19 cellular contexts compared by ENCODE assay signal in the genomic region with DNA sequence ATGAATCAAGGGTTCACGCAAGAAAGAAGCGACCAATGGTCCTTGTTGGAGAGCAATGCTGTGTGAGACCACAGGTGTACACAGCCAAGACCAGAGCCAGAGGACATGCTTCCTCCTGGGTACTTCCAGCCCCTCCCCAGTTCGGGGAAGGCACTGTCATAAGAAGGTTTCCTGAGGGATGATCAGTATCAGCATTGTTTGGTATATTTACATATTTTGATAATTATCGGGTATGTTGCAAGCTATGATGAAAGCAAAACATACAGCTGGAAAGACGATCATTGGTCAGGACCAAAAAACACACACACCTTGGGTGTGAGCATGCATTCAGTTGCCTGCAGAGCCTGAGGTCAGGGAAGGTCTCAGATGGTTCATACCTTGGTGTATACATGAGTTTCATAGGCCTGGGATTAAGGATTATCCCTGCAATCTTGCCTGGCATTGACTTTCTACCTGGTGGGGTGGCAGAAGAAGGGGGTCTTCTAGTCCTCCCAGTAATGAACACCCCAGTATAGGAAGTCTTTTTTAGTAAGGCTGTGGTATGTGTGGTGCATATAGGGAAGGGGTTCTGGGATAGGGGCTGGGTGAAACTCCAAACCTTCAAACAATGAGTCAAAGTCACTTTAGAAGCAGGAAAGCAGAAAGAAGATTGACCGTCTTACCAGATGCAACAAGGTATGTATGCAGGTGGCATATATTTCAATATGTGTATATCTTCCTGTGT. TPM values are rescaled to one million over a fixed set of nuclear protein-coding genes. Genes with fewer than 3 reads are reported as not detected.
DNase-seq lines count a peak whose midpoint lies in the region; ATAC-seq and TF ChIP-seq lines count a peak whose summit lies in the region.
"Had no signal": no experiment of that assay in that cellular context is flagged by ENCODE, and none has a peak within 500 bp of the region (broad histone marks: within the 10 kb centered on the region; RNA-seq: fewer than 3 reads in every experiment).

No MANE protein-coding gene starts in this region.

- H3K4me1 ChIP-seq in parathyroid adenoma = peaks cover 19% of the 10 kb centered on the region
- H3K4me1 ChIP-seq: A549, HAP-1 had no signal

- H3K36me3 ChIP-seq in parathyroid adenoma (ENCODE audit: control insufficient read depth, insufficient read depth, low read length) = no peaks in the 10 kb centered on the region
- H3K36me3 ChIP-seq: HAP-1 had no signal

- peak overlapping the region; percentile 44 for H3K4me3 Mint-ChIP-seq in Calu3 (ENCODE audit: low read depth, unreplicated experiment)
- H3K4me3 Mint-ChIP-seq in activated CD4-positive, alpha-beta memory T cell treated with anti-CD3 and anti-CD28 coated beads for 36 hours = no peak overlapping the region
- H3K4me3 Mint-ChIP-seq: B cell, GM23338 had no signal

- peak; percentile 50 for ATAC-seq in esophagus mucosa
- ATAC-seq in stimulated activated naive CD8-positive, alpha-beta T cell treated with anti-CD3 and anti-CD28 coated beads, Interleukin-15, Interleukin-2, amounts not matched to agents 100 U/mL and 50 U/mL, for 24 hours = no peak
- ATAC-seq: GM23338, Right ventricle myocardium inferior had no signal

- H3K9me3 ChIP-seq in parathyroid adenoma (ENCODE audit: control insufficient read depth, low read length) = no peaks in the 10 kb centered on the region
- H3K9me3 ChIP-seq: A549, HAP-1 had no signal

- H3K27me3 Mint-ChIP-seq in Calu3 (ENCODE audit: unreplicated experiment) = no peaks in the 10 kb centered on the region
- H3K27me3 Mint-ChIP-seq in activated CD4-positive, alpha-beta memory T cell treated with anti-CD3 and anti-CD28 coated beads for 36 hours = peaks cover 16% of the 10 kb centered on the region

- H3K4me3 ChIP-seq in parathyroid adenoma (ENCODE audit: low read depth, low read length) = no peak overlapping the region
- H3K4me3 ChIP-seq: A549, GM23338, HAP-1 had no signal

- H3K27ac ChIP-seq in parathyroid adenoma = no peak overlapping the region
- H3K27ac ChIP-seq: A549 had no signal

- BruUV-seq in Calu3 (replicated peaks; lab: Mats Ljungman, UMichigan) = no TSS peak

- CTCF ChIA-PET in Calu3 (lab: Charles Lee) = interaction anchor here (0.6 kb wide), 1 partner anchor 108 kb away, joined by 4 read pairs; no protein-coding TSS in a partner anchor
- CTCF ChIA-PET in activated CD4-positive, alpha-beta memory T cell treated with anti-CD3 and anti-CD28 coated beads for 36 hours (lab: Charles Lee) = no interaction called here

- no peaks in the 10 kb centered on the region for H3K27me3 ChIP-seq in parathyroid adenoma (ENCODE audit: control insufficient read depth, insufficient read depth, low read length)

- H2AFZ ChIP-seq in parathyroid adenoma = peak overlapping the region; percentile 35
- H2AFZ ChIP-seq: GM23338 had no signal

- intact Hi-C loops in Calu3 (cut with micrococcal nuclease; ENCODE audit: unreplicated experiment) = loop anchor here (2.0 kb wide), 1 partner anchor 46 kb away; no protein-coding TSS in a partner anchor
- intact Hi-C loops in activated CD4-positive, alpha-beta memory T cell treated with anti-CD3 and anti-CD28 coated beads for 36 hours (cut with micrococcal nuclease) = no loop called here

- H3K9ac ChIP-seq in parathyroid adenoma = no peak overlapping the region

- no peaks in the 10 kb centered on the region for H3K9me3 Mint-ChIP-seq in Calu3 (ENCODE audit: low read depth, unreplicated experiment)
- no peaks in the 10 kb centered on the region for H3K9me3 Mint-ChIP-seq in activated CD4-positive, alpha-beta memory T cell treated with anti-CD3 and anti-CD28 coated beads for 36 hours
- H3K9me3 Mint-ChIP-seq: GM23338 had no signal

- H3K4me1 Mint-ChIP-seq in Calu3 (ENCODE audit: low read depth, unreplicated experiment) = peaks cover 26% of the 10 kb centered on the region
- peaks cover 6% of the 10 kb centered on the region for H3K4me1 Mint-ChIP-seq in activated CD4-positive, alpha-beta memory T cell treated with anti-CD3 and anti-CD28 coated beads for 36 hours (ENCODE audit: low read depth)
- H3K4me1 Mint-ChIP-seq: B cell, GM23338 had no signal

- peak overlapping the region; percentile 63 for H3K27ac Mint-ChIP-seq in Calu3 (ENCODE audit: unreplicated experiment)
- H3K27ac Mint-ChIP-seq in activated CD4-positive, alpha-beta memory T cell treated with anti-CD3 and anti-CD28 coated beads for 36 hours = no peak overlapping the region
- H3K27ac Mint-ChIP-seq: B cell, GM23338 had no signal

- POLR2A ChIA-PET in activated CD4-positive, alpha-beta memory T cell treated with anti-CD3 and anti-CD28 coated beads for 36 hours (lab: Charles Lee) = no interaction called here

- DNase-seq in Calu3 (no peak), NCI-H69 (lab: John Stamatoyannopoulos, UW) (peak; percentile 64), retina (no peak)
- no peak for DNase-seq in activated CD4-positive, alpha-beta memory T cell treated with anti-CD3 and anti-CD28 coated beads for 36 hours
- DNase-seq in stimulated activated naive CD8-positive, alpha-beta T cell treated with anti-CD3 and anti-CD28 coated beads, Interleukin-15, Interleukin-2, amounts not matched to agents 100 U/mL and 50 U/mL, for 24 hours = no peak
- DNase-seq: DMS79, KBM-7, MM.1S, NCI-H1048, NCI-H2029, NCI-H774 had no signal

- H3K36me3 Mint-ChIP-seq in Calu3 (ENCODE audit: insufficient read depth, unreplicated experiment) = peaks cover 42% of the 10 kb centered on the region
- H3K36me3 Mint-ChIP-seq in activated CD4-positive, alpha-beta memory T cell treated with anti-CD3 and anti-CD28 coated beads for 36 hours = no peaks in the 10 kb centered on the region

- H3K79me2 ChIP-seq in parathyroid adenoma = no peaks in the 10 kb centered on the region

- TF ChIP-seq CTCF in Calu3 (IDR thresholded peaks at IDR 0.05; ENCODE audit: unreplicated experiment) (no peak), parathyroid adenoma (IDR thresholded peaks at IDR 0.05) (no peak)

- no peak overlapping the region for H3K4me2 ChIP-seq in parathyroid adenoma (ENCODE audit: low read length)
- H3K4me2 ChIP-seq: A549, GM23338 had no signal

RNA-seq across cellular contexts. Expression of gene SERPINB2, which starts 2.9 kb away (rescaled TPM):
- 39.2 and 85.1 TPM in 2 replicates for total RNA-seq in Calu3 (2022)
- 139 TPM for total RNA-seq in esophagus mucosa
- total RNA-seq in activated CD4-positive, alpha-beta memory T cell treated with anti-CD3 and anti-CD28 coated beads for 36 hours = not detected
- total RNA-seq: GM23338, Right ventricle myocardium inferior had no signal

RNA-seq across cellular contexts. Expression of gene SERPINB10, which starts 17.4 kb away (rescaled TPM):
- total RNA-seq in Calu3 (2022) (not detected in 2 replicates), esophagus mucosa (0.36 TPM)
- total RNA-seq in activated CD4-positive, alpha-beta memory T cell treated with anti-CD3 and anti-CD28 coated beads for 36 hours = not detected
- total RNA-seq: B cell, GM23338, HT1080, Right ventricle myocardium inferior had no signal

RNA-seq across cellular contexts. Expression of gene HMSD, which starts 58.7 kb away (rescaled TPM):
- total RNA-seq in Calu3 (2022) (7.8 and 11.9 TPM in 2 replicates), esophagus mucosa (2.0 TPM)
- total RNA-seq in activated CD4-positive, alpha-beta memory T cell treated with anti-CD3 and anti-CD28 coated beads for 36 hours = 10 to 100 TPM; 18.9 to 19.5 TPM
- total RNA-seq: B cell, HT1080, Right ventricle myocardium inferior had no signal

Comparison
In these comparisons a context has a peak if more than half of its experiments do, and no peak if none do; other contexts are left out.
1. RNA of gene SERPINB2, which starts 2.9 kb away (total RNA-seq): 139 TPM in esophagus mucosa (single experiment) and 39.2 to 85.1 TPM in Calu3; not detected in activated CD4-positive, alpha-beta memory T cell treated with anti-CD3 and anti-CD28 coated beads for 36 hours; every median in the first group is over 10 times any median in the second.